Comparison of ENCODE assay signal across 5 cellular contexts in genomic region chr1:207925969-207926368, GRCh38. TPM values are rescaled to one million over a fixed set of nuclear protein-coding genes. Genes with fewer than 3 reads are reported as not detected.
"Had no signal": no experiment of that assay in that cellular context is flagged by ENCODE, and none has a peak within 500 bp of the region (broad histone marks: within the 10 kb centered on the region; RNA-seq: fewer than 3 reads in every experiment).

No MANE protein-coding gene starts in this region.

RNA-seq across cellular contexts. Expression of gene CD34, which starts 15.0 kb away (rescaled TPM):
- total RNA-seq: activated CD8-positive, alpha-beta T cell treated with anti-CD3 and anti-CD28 coated beads, Interleukin-2, amount 10 ng/mL, durations not matched to agents 7 days and 5 days; activated naive CD8-positive, alpha-beta T cell treated with anti-CD3 and anti-CD28 coated beads, Interleukin-2, amount 10 ng/mL, durations not matched to agents 7 days and 5 days; activated T-helper 2 cell treated with anti-CD3 and anti-CD28 coated beads, Interferon-gamma antibody, Interleukin-2, Interleukin-4, amounts not matched to agents 10 μg/mL and 5 μg/mL and 100 μg/mL, durations not matched to agents 14 hours and 24 hours and 36 hours; bronchial epithelial cell; T-helper 1 cell treated with Interleukin-12 subunit alpha and Interleukin-12 subunit beta and Interleukin-4 antibody, amounts not matched to agents 30 ng/mL and 1 ng/mL, for 36 hours had no signal
